Comparison of ENCODE assay signal across 8 cellular contexts in genomic region chr12:132686831-132687210, GRCh38. TPM values are rescaled to one million over a fixed set of nuclear protein-coding genes. Genes with fewer than 3 reads are reported as not detected.
DNase-seq lines count a peak whose midpoint lies in the region; ATAC-seq and TF ChIP-seq lines count a peak whose summit lies in the region.

No MANE protein-coding gene starts in this region.

- peaks cover 4 to 14% of the 10 kb centered on the region in 2 donors for H3K4me1 ChIP-seq in naive thymus-derived CD4-positive, alpha-beta T cell (ENCODE audit: control insufficient read depth in 2 of 2, insufficient read depth in 2 of 2, low read length in 2 of 2)

- POLR2A ChIA-PET in naive thymus-derived CD4-positive, alpha-beta T cell (lab: Charles Lee) = interaction anchor here (0.7 kb wide), 1 partner anchor 10 kb away, joined by 3 read pairs; no protein-coding TSS in a partner anchor

- peak; percentile 10 for TF ChIP-seq CTCF in GM10266 (IDR thresholded peaks at IDR 0.05; ENCODE audit: control insufficient read depth, insufficient read depth, low read depth, missing control alignments)
- TF ChIP-seq CTCF in choroid plexus epithelial cell (conservative IDR thresholded peaks at IDR 0.05; ENCODE audit: low read depth, low read length) = no peak

- peak overlapping the region; percentile 58 for H3K27ac ChIP-seq in naive thymus-derived CD4-positive, alpha-beta T cell (ENCODE audit: low read depth, low read length)

- intact Hi-C loops in naive thymus-derived CD4-positive, alpha-beta T cell (cut with micrococcal nuclease) = loop anchor here (1.0 to 10.0 kb wide), 9 partner anchors 23 to 602 kb away; partner anchors contain the start of genes PGAM5 (in 2 of the 2), CHFR (in 1 of the 2) and ZNF26 (in 1 of the 2)

- ATAC-seq in GM21723 (IDR thresholded peaks at IDR 0.05; ENCODE audit: unreplicated experiment) (peak; percentile 22), HG03469 (IDR thresholded peaks at IDR 0.05; ENCODE audit: unreplicated experiment) (no peak)
- ATAC-seq in naive thymus-derived CD4-positive, alpha-beta T cell = no peak

- H3K27me3 Mint-ChIP-seq in naive thymus-derived CD4-positive, alpha-beta T cell = no peaks in the 10 kb centered on the region

- no peak for DNase-seq in GM10266 (ENCODE audit: extremely low spot score)
- peak; percentile 65 for DNase-seq in MG63
- no peak for DNase-seq in choroid plexus epithelial cell (ENCODE audit: low read depth)
- DNase-seq in naive thymus-derived CD4-positive, alpha-beta T cell = no peak
- no peak for DNase-seq in cerebellar nuclear complex (lab: John Stamatoyannopoulos, UW)
- DNase-seq in globus pallidus (ENCODE audit: low spot score) = no peak

- peaks cover 0 to 31% (median 22%) of the 10 kb centered on the region in 7 donors for H3K4me1 Mint-ChIP-seq in naive thymus-derived CD4-positive, alpha-beta T cell

- peaks cover 0 to 12% (median 4%) of the 10 kb centered on the region in 5 donors for H3K36me3 Mint-ChIP-seq in naive thymus-derived CD4-positive, alpha-beta T cell

- H3K9me3 ChIP-seq in MG63 = no peaks in the 10 kb centered on the region
- H3K9me3 ChIP-seq in naive thymus-derived CD4-positive, alpha-beta T cell (ENCODE audit: control insufficient read depth in 2 of 3, low read length in 3 of 3) = no peaks in the 10 kb centered on the region

- peak overlapping the region; percentile 36 to 88 (median 80) for H3K4me3 Mint-ChIP-seq in naive thymus-derived CD4-positive, alpha-beta T cell

- H3K36me3 ChIP-seq in MG63 = peaks cover 42% of the 10 kb centered on the region
- H3K36me3 ChIP-seq in naive thymus-derived CD4-positive, alpha-beta T cell (ENCODE audit: control insufficient read depth in 2 of 3, insufficient read depth in 3 of 3, low read length in 3 of 3) = no peaks in the 10 kb centered on the region

- CTCF ChIA-PET in naive thymus-derived CD4-positive, alpha-beta T cell (lab: Charles Lee) = no interaction called here

- peak overlapping the region in 2 of 9 donors; percentile 33 to 45 for H3K27ac Mint-ChIP-seq in naive thymus-derived CD4-positive, alpha-beta T cell

- no peaks in the 10 kb centered on the region for H3K27me3 ChIP-seq in MG63
- no peaks in the 10 kb centered on the region for H3K27me3 ChIP-seq in naive thymus-derived CD4-positive, alpha-beta T cell (ENCODE audit: control insufficient read depth in 2 of 2, insufficient read depth in 2 of 2, low read length in 2 of 2)

- no peaks in the 10 kb centered on the region for H3K9me3 Mint-ChIP-seq in naive thymus-derived CD4-positive, alpha-beta T cell

- H3K4me3 ChIP-seq in MG63 (peak overlapping the region; percentile 88), choroid plexus epithelial cell (ENCODE audit: low read depth, low read length) (peak overlapping the region; percentile 68)
- H3K4me3 ChIP-seq in naive thymus-derived CD4-positive, alpha-beta T cell (ENCODE audit: low read length) = peak overlapping the region; percentile 47

RNA-seq across cellular contexts. Expression of gene POLE, which starts 0.3 kb away (rescaled TPM):
- total RNA-seq in MG63 (2014; rRNA removed; shearing (Covaris generic); ENCODE audit: low replicate concordance) = 18.8 and 47.9 TPM in 2 replicates
- total RNA-seq in naive thymus-derived CD4-positive, alpha-beta T cell = 100 to 1,000 TPM in 1 of 5 experiments, 10 to 100 TPM in 4; 54.5 to 138 (median 62.1) TPM
- 1 to 10 TPM; 3.6 to 8.8 TPM for polyA plus RNA-seq in naive thymus-derived CD4-positive, alpha-beta T cell

RNA-seq across cellular contexts. Expression of gene PXMP2, which starts 0.6 kb away (rescaled TPM):
- total RNA-seq in MG63 (2014; rRNA removed; shearing (Covaris generic); ENCODE audit: low replicate concordance) = 130 and 145 TPM in 2 replicates
- 10 to 100 TPM in 1 of 5 experiments, 1 to 10 TPM in 4; 2.6 to 26.8 (median 5.4) TPM for total RNA-seq in naive thymus-derived CD4-positive, alpha-beta T cell
- polyA plus RNA-seq in naive thymus-derived CD4-positive, alpha-beta T cell = 10 to 100 TPM; 10.4 to 11.1 TPM

RNA-seq across cellular contexts. Expression of gene PGAM5, which starts 23.8 kb away (rescaled TPM):
- total RNA-seq in MG63 (2014; rRNA removed; shearing (Covaris generic); ENCODE audit: low replicate concordance) = 137 and 151 TPM in 2 replicates
- total RNA-seq in naive thymus-derived CD4-positive, alpha-beta T cell = 10 to 100 TPM; 19.3 to 51.7 (median 21.4) TPM
- 10 to 100 TPM; 15.3 to 26.6 TPM for polyA plus RNA-seq in naive thymus-derived CD4-positive, alpha-beta T cell
